12 cellular contexts compared by ENCODE assay signal in the genomic region with DNA sequence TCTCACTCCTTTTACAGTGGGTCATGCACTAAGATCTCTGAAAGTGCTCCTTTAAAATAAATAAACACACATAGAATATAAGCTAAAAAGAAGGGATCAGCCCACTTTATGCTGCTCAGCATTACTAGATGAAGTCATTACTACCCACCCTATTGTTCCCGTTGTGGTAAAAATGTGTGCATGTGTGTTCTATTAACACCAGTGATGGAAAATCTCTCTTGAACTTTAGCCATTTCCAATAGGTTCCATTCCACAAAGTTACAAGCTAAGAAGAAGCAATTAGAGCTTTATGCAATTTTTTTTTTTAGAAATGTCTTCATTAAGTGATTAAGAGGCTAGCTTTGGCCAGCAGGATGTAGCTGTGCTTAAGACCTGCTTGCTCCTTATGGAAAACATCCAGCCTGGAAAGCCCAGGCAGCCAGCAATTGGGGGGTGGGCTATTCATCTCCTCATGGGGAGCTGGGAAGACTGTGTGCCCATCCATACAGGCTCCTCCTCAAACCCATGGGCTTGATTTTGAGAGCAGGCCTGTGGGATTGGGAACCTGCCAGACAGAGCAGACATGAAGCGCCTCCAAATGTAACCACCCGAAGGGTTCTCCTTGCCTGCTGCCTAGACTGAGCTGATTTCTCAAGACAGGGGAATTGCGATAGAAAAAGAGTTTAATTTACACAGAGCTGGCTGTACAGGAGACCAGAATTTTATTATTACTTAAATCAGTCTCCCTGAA.
DNase-seq lines count a peak whose midpoint lies in the region; TF ChIP-seq lines count a peak whose summit lies in the region.
"Had no signal": no experiment of that assay in that cellular context is flagged by ENCODE, and none has a peak within 500 bp of the region (broad histone marks: within the 10 kb centered on the region; RNA-seq: fewer than 3 reads in every experiment).

No MANE protein-coding gene starts in this region.

- peaks cover 15% of the 10 kb centered on the region for H3K4me1 Mint-ChIP-seq in activated CD4-positive, alpha-beta T cell treated with anti-CD3 and anti-CD28 coated beads, Interleukin-2, amount 10 ng/mL, durations not matched to agents 24 days and 14 days
- peaks cover 2% of the 10 kb centered on the region for H3K4me1 Mint-ChIP-seq in activated CD4-positive, alpha-beta T cell treated with anti-CD3 and anti-CD28 coated beads, Interleukin-2, amount 10 ng/mL, durations not matched to agents 7 days and 5 days

- H3K36me3 Mint-ChIP-seq in activated CD4-positive, alpha-beta T cell treated with anti-CD3 and anti-CD28 coated beads, Interleukin-2, amount 10 ng/mL, durations not matched to agents 24 days and 14 days (ENCODE audit: low read depth) = peaks cover 4% of the 10 kb centered on the region
- H3K36me3 Mint-ChIP-seq in activated CD4-positive, alpha-beta T cell treated with anti-CD3 and anti-CD28 coated beads, Interleukin-2, amount 10 ng/mL, durations not matched to agents 7 days and 5 days (ENCODE audit: low read depth) = no peaks in the 10 kb centered on the region
- H3K36me3 Mint-ChIP-seq: T-cell had no signal

- peak overlapping the region; percentile 29 to 91 for H3K27ac ChIP-seq in tibial artery

- no peak overlapping the region for H3K27ac Mint-ChIP-seq in activated CD4-positive, alpha-beta T cell treated with anti-CD3 and anti-CD28 coated beads, Interleukin-2, amount 10 ng/mL, durations not matched to agents 24 days and 14 days
- H3K27ac Mint-ChIP-seq in activated CD4-positive, alpha-beta T cell treated with anti-CD3 and anti-CD28 coated beads, Interleukin-2, amount 10 ng/mL, durations not matched to agents 7 days and 5 days = no peak overlapping the region
- H3K27ac Mint-ChIP-seq: T-cell had no signal

- H3K4me1 ChIP-seq in adipocyte (ENCODE audit: control insufficient read depth, insufficient read depth, low read length) (peaks cover 60% of the 10 kb centered on the region), tibial artery (peaks cover 8 to 75% (median 45%) of the 10 kb centered on the region in 4 donors)

- H3K9me3 Mint-ChIP-seq in activated CD4-positive, alpha-beta T cell treated with anti-CD3 and anti-CD28 coated beads, Interleukin-2, amount 10 ng/mL, durations not matched to agents 24 days and 14 days = no peaks in the 10 kb centered on the region
- no peaks in the 10 kb centered on the region for H3K9me3 Mint-ChIP-seq in activated CD4-positive, alpha-beta T cell treated with anti-CD3 and anti-CD28 coated beads, Interleukin-2, amount 10 ng/mL, durations not matched to agents 7 days and 5 days
- H3K9me3 Mint-ChIP-seq: T-cell had no signal

- CTCF ChIA-PET in activated CD4-positive, alpha-beta T cell treated with anti-CD3 and anti-CD28 coated beads, Interleukin-2, amount 10 ng/mL, durations not matched to agents 7 days and 5 days (lab: Charles Lee) = interaction anchor here (0.5 to 6.5 kb wide), 10 partner anchors 14 to 485 kb away, joined by 3 to 56 read pairs (median 4); no protein-coding TSS in a partner anchor

- H3K4me3 ChIP-seq in adipocyte (ENCODE audit: low read length) (peak overlapping the region; percentile 21), foreskin fibroblast (ENCODE audit: low read depth in 1 of 2, low read length in 2 of 2) (peak overlapping the region in 1 of 2 donors; percentile 28), tibial artery (no peak overlapping the region)

- TF ChIP-seq CTCF in foreskin fibroblast (IDR thresholded peaks at IDR 0.05; ENCODE audit: low read depth, low read length) (no peak), tibial artery (IDR thresholded peaks at IDR 0.05) (no peak)

- peak; percentile 43 for DNase-seq in activated CD4-positive, alpha-beta T cell treated with anti-CD3 and anti-CD28 coated beads, Interleukin-2, amount 10 ng/mL, durations not matched to agents 24 days and 14 days
- DNase-seq in activated CD4-positive, alpha-beta T cell treated with anti-CD3 and anti-CD28 coated beads, Interleukin-2, amount 10 ng/mL, durations not matched to agents 7 days and 5 days = no peak
- DNase-seq in adipocyte (ENCODE audit: low read depth) = peak; percentile 67
- DNase-seq in foreskin fibroblast = peak; percentile 51 to 67
- no peak for DNase-seq in tibial artery
- no peak for DNase-seq in inferior parietal cortex (ENCODE audit: extremely low spot score)
- no peak for DNase-seq in T-helper 9 cell
- DNase-seq in NCI-H187 (lab: John Stamatoyannopoulos, UW) = no peak
- DNase-seq: activated CD4-positive, alpha-beta T cell treated with anti-CD3 and anti-CD28 coated beads, Interleukin-2, amount 50 U/mL, for 4 hours; DND-41; NCI-H2171; T-cell had no signal

- H3K4me3 Mint-ChIP-seq in activated CD4-positive, alpha-beta T cell treated with anti-CD3 and anti-CD28 coated beads, Interleukin-2, amount 10 ng/mL, durations not matched to agents 24 days and 14 days = no peak overlapping the region
- no peak overlapping the region for H3K4me3 Mint-ChIP-seq in activated CD4-positive, alpha-beta T cell treated with anti-CD3 and anti-CD28 coated beads, Interleukin-2, amount 10 ng/mL, durations not matched to agents 7 days and 5 days
- H3K4me3 Mint-ChIP-seq: T-cell had no signal

- intact Hi-C loops in activated CD4-positive, alpha-beta T cell treated with anti-CD3 and anti-CD28 coated beads, Interleukin-2, amount 10 ng/mL, durations not matched to agents 24 days and 14 days (cut with micrococcal nuclease) = loop anchor here (5.0 to 10.0 kb wide), 3 partner anchors 167 to 487 kb away; no protein-coding TSS in a partner anchor
- intact Hi-C loops in tibial artery (cut with DNase I; ENCODE audit: low total_unique reads) = no loop called here

- H3K9ac ChIP-seq in adipocyte (ENCODE audit: low read length) = peak overlapping the region; percentile 86

- H3K9me3 ChIP-seq in adipocyte (ENCODE audit: control insufficient read depth, low read length) = no peaks in the 10 kb centered on the region
- H3K9me3 ChIP-seq in tibial artery = no peaks in the 10 kb centered on the region

- no peaks in the 10 kb centered on the region for H3K27me3 ChIP-seq in adipocyte (replicated peaks; ENCODE audit: control insufficient read depth, insufficient read depth, low read length)
- no peaks in the 10 kb centered on the region for H3K27me3 ChIP-seq in tibial artery

- no peaks in the 10 kb centered on the region for H3K36me3 ChIP-seq in adipocyte (ENCODE audit: control insufficient read depth, insufficient read depth, low read length, severe bottlenecking)
- no peaks in the 10 kb centered on the region for H3K36me3 ChIP-seq in tibial artery

- H3K27me3 Mint-ChIP-seq in activated CD4-positive, alpha-beta T cell treated with anti-CD3 and anti-CD28 coated beads, Interleukin-2, amount 10 ng/mL, durations not matched to agents 24 days and 14 days = no peaks in the 10 kb centered on the region
- peaks cover 2% of the 10 kb centered on the region for H3K27me3 Mint-ChIP-seq in activated CD4-positive, alpha-beta T cell treated with anti-CD3 and anti-CD28 coated beads, Interleukin-2, amount 10 ng/mL, durations not matched to agents 7 days and 5 days
- H3K27me3 Mint-ChIP-seq: T-cell had no signal

- POLR2A ChIA-PET in activated CD4-positive, alpha-beta T cell treated with anti-CD3 and anti-CD28 coated beads, Interleukin-2, amount 10 ng/mL, durations not matched to agents 7 days and 5 days (lab: Charles Lee) = no interaction called here

Comparison
In these comparisons a context has a peak if more than half of its experiments do, and no peak if none do; other contexts are left out.
1. DNase-seq: peak in activated CD4-positive, alpha-beta T cell treated with anti-CD3 and anti-CD28 coated beads, Interleukin-2, amount 10 ng/mL, durations not matched to agents 24 days and 14 days (single experiment), adipocyte (single experiment) and foreskin fibroblast (2 of 2); none in activated CD4-positive, alpha-beta T cell treated with anti-CD3 and anti-CD28 coated beads, Interleukin-2, amount 10 ng/mL, durations not matched to agents 7 days and 5 days (single experiment), tibial artery (0 of 2), inferior parietal cortex (single experiment), T-helper 9 cell (single experiment) and NCI-H187 (0 of 2).